2 cellular contexts compared by ENCODE assay signal in the genomic region with DNA sequence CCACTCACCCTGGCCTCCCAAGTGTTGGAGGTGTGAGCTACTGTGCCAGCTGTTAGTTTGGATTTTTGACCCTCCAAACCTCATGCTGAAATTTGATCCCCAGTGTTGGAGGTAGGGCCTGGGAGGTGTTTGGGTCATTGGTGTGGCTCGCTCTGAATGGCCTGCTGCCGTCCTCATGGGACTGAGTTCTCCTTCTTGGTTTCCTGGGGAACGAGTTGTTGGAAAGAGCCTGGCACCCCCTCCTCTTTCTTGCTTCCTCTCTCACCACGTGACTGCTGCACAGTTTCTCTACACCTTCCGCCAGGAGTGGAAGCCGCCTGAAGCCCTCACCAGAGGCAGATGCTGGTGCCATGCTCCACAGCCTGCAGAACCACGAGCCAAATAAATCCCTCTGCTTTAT.
TF ChIP-seq lines count a peak whose summit lies in the region.

No MANE protein-coding gene starts in this region.

TF ChIP-seq in HepG2, 621 proteins besides CTCF, POLR2A, EP300 and RAD21 (continued from another document):
- TF ChIP-seq PLSCR1 (CRISPR knock-in tag; IDR thresholded peaks at IDR 0.05; ENCODE audit: borderline replicate concordance) (no peak), SPEN (CRISPR knock-in tag; IDR thresholded peaks at IDR 0.05; ENCODE audit: low read depth) (no peak), GATAD2A (CRISPR knock-in tag; IDR thresholded peaks at IDR 0.05) (no peak), ZNF549 (CRISPR knock-in tag; IDR thresholded peaks at IDR 0.05) (no peak), GLMP (CRISPR knock-in tag; IDR thresholded peaks at IDR 0.05; ENCODE audit: borderline replicate concordance) (no peak), ZNF629 (CRISPR knock-in tag; conservative IDR thresholded peaks at IDR 0.05) (no peak), ELF1 (CRISPR knock-in tag; IDR thresholded peaks at IDR 0.05) (no peak), ZNF138 (CRISPR knock-in tag; IDR thresholded peaks at IDR 0.05; ENCODE audit: low read depth) (no peak), TOPORS (CRISPR knock-in tag; IDR thresholded peaks at IDR 0.05) (no peak), ZNF292 (CRISPR knock-in tag; IDR thresholded peaks at IDR 0.05; ENCODE audit: borderline replicate concordance, low read depth) (peak; percentile 19; the same call in 1 of the 2 replicates), ADNP (CRISPR knock-in tag; IDR thresholded peaks at IDR 0.05) (no peak), ZNF678 (CRISPR knock-in tag; IDR thresholded peaks at IDR 0.05) (no peak), DMAP1 (CRISPR knock-in tag; IDR thresholded peaks at IDR 0.05) (no peak), ZNF572 (CRISPR knock-in tag; IDR thresholded peaks at IDR 0.05) (no peak), AHR (CRISPR knock-in tag; IDR thresholded peaks at IDR 0.05) (no peak), MAZ (IDR thresholded peaks at IDR 0.05; ENCODE audit: borderline replicate concordance, low read depth, low read length) (no peak), MAZ (CRISPR knock-in tag; IDR thresholded peaks at IDR 0.05; ENCODE audit: low read depth) (no peak), SIX4 (CRISPR knock-in tag; IDR thresholded peaks at IDR 0.05) (peak; percentile 37; the same call in 1 of the 2 replicates), ZNF674 (CRISPR knock-in tag; IDR thresholded peaks at IDR 0.05; ENCODE audit: low read depth) (no peak), MIXL1 (CRISPR knock-in tag; IDR thresholded peaks at IDR 0.05) (no peak)
- TF ChIP-seq, protein P1, sequence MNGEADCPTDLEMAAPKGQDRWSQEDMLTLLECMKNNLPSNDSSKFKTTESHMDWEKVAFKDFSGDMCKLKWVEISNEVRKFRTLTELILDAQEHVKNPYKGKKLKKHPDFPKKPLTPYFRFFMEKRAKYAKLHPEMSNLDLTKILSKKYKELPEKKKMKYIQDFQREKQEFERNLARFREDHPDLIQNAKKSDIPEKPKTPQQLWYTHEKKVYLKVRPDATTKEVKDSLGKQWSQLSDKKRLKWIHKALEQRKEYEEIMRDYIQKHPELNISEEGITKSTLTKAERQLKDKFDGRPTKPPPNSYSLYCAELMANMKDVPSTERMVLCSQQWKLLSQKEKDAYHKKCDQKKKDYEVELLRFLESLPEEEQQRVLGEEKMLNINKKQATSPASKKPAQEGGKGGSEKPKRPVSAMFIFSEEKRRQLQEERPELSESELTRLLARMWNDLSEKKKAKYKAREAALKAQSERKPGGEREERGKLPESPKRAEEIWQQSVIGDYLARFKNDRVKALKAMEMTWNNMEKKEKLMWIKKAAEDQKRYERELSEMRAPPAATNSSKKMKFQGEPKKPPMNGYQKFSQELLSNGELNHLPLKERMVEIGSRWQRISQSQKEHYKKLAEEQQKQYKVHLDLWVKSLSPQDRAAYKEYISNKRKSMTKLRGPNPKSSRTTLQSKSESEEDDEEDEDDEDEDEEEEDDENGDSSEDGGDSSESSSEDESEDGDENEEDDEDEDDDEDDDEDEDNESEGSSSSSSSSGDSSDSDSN (CRISPR knock-in tag; IDR thresholded peaks at IDR 0.05) = no peak

TF ChIP-seq in K562, 482 proteins besides CTCF, POLR2A, EP300 and RAD21:
- TF ChIP-seq, protein P2, sequence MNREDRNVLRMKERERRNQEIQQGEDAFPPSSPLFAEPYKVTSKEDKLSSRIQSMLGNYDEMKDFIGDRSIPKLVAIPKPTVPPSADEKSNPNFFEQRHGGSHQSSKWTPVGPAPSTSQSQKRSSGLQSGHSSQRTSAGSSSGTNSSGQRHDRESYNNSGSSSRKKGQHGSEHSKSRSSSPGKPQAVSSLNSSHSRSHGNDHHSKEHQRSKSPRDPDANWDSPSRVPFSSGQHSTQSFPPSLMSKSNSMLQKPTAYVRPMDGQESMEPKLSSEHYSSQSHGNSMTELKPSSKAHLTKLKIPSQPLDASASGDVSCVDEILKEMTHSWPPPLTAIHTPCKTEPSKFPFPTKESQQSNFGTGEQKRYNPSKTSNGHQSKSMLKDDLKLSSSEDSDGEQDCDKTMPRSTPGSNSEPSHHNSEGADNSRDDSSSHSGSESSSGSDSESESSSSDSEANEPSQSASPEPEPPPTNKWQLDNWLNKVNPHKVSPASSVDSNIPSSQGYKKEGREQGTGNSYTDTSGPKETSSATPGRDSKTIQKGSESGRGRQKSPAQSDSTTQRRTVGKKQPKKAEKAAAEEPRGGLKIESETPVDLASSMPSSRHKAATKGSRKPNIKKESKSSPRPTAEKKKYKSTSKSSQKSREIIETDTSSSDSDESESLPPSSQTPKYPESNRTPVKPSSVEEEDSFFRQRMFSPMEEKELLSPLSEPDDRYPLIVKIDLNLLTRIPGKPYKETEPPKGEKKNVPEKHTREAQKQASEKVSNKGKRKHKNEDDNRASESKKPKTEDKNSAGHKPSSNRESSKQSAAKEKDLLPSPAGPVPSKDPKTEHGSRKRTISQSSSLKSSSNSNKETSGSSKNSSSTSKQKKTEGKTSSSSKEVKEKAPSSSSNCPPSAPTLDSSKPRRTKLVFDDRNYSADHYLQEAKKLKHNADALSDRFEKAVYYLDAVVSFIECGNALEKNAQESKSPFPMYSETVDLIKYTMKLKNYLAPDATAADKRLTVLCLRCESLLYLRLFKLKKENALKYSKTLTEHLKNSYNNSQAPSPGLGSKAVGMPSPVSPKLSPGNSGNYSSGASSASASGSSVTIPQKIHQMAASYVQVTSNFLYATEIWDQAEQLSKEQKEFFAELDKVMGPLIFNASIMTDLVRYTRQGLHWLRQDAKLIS (CRISPR knock-in tag; IDR thresholded peaks at IDR 0.05) = no peak
- TF ChIP-seq, protein P3, sequence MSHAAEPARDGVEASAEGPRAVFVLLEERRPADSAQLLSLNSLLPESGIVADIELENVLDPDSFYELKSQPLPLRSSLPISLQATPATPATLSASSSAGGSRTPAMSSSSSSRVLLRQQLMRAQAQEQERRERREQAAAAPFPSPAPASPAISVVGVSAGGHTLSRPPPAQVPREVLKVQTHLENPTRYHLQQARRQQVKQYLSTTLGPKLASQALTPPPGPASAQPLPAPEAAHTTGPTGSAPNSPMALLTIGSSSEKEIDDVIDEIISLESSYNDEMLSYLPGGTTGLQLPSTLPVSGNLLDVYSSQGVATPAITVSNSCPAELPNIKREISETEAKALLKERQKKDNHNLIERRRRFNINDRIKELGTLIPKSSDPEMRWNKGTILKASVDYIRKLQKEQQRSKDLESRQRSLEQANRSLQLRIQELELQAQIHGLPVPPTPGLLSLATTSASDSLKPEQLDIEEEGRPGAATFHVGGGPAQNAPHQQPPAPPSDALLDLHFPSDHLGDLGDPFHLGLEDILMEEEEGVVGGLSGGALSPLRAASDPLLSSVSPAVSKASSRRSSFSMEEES (CRISPR knock-in tag; IDR thresholded peaks at IDR 0.05) = peak; percentile 26; the same call in 1 of the 2 replicates
- no peak for TF ChIP-seq SP2 (IDR thresholded peaks at IDR 0.05; ENCODE audit: extremely low read depth, low read depth, low read length, poor library complexity, severe bottlenecking)
- peak; percentile 44; the same call in 1 of the 2 replicates for TF ChIP-seq USF2 (CRISPR knock-in tag; IDR thresholded peaks at IDR 0.05)
- no peak for TF ChIP-seq TCF7 (IDR thresholded peaks at IDR 0.05; ENCODE audit: borderline replicate concordance)
- TF ChIP-seq GATAD2A (IDR thresholded peaks at IDR 0.05) = no peak
- TF ChIP-seq, protein P4, sequence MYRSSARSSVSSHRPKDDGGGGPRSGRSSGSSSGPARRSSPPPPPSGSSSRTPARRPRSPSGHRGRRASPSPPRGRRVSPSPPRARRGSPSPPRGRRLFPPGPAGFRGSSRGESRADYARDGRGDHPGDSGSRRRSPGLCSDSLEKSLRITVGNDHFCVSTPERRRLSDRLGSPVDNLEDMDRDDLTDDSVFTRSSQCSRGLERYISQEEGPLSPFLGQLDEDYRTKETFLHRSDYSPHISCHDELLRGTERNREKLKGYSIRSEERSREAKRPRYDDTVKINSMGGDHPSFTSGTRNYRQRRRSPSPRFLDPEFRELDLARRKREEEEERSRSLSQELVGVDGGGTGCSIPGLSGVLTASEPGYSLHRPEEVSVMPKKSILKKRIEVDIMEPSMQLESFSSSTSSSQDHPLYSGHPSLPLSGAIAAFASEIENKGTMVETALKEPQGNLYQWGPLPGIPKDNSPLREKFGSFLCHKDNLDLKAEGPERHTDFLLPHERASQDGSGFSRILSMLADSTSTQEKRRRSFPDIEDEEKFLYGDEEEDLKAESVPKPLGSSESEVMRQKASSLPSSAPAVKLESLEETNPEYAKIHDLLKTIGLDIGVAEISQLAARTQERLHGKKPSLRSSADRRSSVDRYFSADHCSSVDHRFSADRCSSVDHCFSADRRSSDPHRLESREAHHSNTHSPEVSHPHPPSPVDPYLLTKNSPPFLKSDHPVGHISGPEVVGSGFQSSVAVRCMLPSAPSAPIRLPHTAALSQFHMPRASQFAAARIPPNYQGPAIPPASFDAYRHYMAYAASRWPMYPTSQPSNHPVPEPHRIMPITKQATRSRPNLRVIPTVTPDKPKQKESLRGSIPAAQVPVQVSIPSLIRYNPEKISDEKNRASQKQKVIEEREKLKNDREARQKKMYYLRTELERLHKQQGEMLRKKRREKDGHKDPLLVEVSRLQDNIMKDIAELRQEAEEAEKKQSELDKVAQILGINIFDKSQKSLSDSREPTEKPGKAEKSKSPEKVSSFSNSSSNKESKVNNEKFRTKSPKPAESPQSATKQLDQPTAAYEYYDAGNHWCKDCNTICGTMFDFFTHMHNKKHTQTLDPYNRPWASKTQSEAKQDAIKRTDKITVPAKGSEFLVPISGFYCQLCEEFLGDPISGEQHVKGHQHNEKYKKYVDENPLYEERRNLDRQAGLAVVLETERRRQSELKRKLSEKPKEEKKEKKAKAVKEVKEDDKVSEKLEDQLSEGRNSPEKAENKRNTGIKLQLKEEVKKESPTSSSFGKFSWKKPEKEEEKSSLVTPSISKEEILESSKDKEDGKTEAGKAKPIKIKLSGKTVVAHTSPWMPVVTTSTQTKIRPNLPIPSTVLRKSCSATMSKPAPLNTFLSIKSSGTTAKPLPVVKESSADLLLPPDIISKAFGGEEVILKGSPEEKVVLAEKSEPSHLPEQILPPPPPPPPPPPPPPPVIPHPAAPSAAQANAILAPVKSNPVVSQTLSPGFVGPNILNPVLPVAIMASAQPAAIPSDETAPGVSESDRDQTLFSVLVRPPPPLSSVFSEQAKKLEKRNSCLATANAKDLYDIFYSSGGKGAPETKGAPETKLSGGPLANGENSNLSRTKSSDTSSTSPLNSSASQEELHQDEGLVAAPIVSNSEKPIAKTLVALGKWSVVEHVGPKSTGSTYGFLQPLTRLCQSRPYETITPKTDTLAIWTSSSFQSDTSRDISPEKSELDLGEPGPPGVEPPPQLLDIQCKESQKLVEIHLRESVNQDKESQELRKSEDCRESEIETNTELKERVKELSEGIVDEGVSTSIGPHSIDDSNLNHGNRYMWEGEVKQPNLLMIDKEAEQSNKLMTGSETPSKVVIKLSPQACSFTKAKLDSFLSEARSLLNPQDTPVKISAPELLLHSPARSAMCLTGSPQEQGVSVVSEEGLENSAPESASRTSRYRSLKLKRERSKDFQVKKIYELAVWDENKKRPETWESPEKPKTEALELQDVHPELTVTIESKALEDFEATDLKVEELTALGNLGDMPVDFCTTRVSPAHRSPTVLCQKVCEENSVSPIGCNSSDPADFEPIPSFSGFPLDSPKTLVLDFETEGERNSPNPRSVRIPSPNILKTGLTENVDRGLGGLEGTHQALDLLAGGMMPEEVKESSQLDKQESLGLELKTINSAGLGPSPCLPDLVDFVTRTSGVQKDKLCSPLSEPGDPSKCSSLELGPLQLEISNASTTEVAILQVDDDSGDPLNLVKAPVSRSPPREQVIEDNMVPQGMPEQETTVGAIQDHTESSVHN (IDR thresholded peaks at IDR 0.05; ENCODE audit: borderline replicate concordance in 1 of 2, low read depth in 1 of 2) = no peak
